ENCODE assay signal across 16 cellular contexts in genomic region chr1:4511374-4511773, GRCh38.
DNase-seq lines count a peak whose midpoint lies in the region; ATAC-seq and TF ChIP-seq lines count a peak whose summit lies in the region.
"Had no signal": no experiment of that assay in that cellular context is flagged by ENCODE, and none has a peak within 500 bp of the region (broad histone marks: within the 10 kb centered on the region; RNA-seq: fewer than 3 reads in every experiment).

No MANE protein-coding gene starts in this region.

- TF ChIP-seq CTCF in body of pancreas (IDR thresholded peaks at IDR 0.05) (no peak), nephron (IDR thresholded peaks at IDR 0.05; ENCODE audit: unreplicated experiment in 3 of 3) (no peak), osteocyte (IDR thresholded peaks at IDR 0.05) (no peak)

- H3K4me3 Mint-ChIP-seq in nephron: no peak overlapping the region
- H3K4me3 Mint-ChIP-seq in osteocyte (ENCODE audit: unreplicated experiment): no peak overlapping the region
- no peak overlapping the region for H3K4me3 Mint-ChIP-seq in stimulated activated memory B cell treated with anti-CD40 and anti-IgM and Interleukin-4, amounts not matched to agents 10 μg/mL and 1 μg/mL and 100 μg/mL, for 72 hours
- H3K4me3 Mint-ChIP-seq: CD14-positive monocyte; CD4-positive, alpha-beta T cell; CD8-positive, alpha-beta memory T cell had no signal

- DNase-seq in body of pancreas (no peak), osteocyte (ENCODE audit: extremely low spot score, unreplicated experiment) (peak; percentile 84), HCEC 1CT (no peak), kidney tubule cell (ENCODE audit: low spot score) (no peak)
- DNase-seq: CD4-positive, alpha-beta T cell; CD8-positive, alpha-beta memory T cell; DMS 273 treated with DMSO at 0.1 percent for 48 hours; DMS79; EL; GDM1; H7 had no signal

- peaks cover 63% of the 10 kb centered on the region for H3K4me1 Mint-ChIP-seq in nephron
- no peaks in the 10 kb centered on the region for H3K4me1 Mint-ChIP-seq in osteocyte (ENCODE audit: unreplicated experiment)
- H3K4me1 Mint-ChIP-seq in stimulated activated memory B cell treated with anti-CD40 and anti-IgM and Interleukin-4, amounts not matched to agents 10 μg/mL and 1 μg/mL and 100 μg/mL, for 72 hours: no peaks in the 10 kb centered on the region
- H3K4me1 Mint-ChIP-seq: CD14-positive monocyte; CD8-positive, alpha-beta memory T cell had no signal

- H3K27me3 ChIP-seq in body of pancreas: no peaks in the 10 kb centered on the region

- H3K27ac ChIP-seq in body of pancreas: peak overlapping the region in 3 of 4 donors; percentile 54 to 76 (median 73)

- peaks cover 28% of the 10 kb centered on the region for H3K27me3 Mint-ChIP-seq in nephron (ENCODE audit: low read depth)
- no peaks in the 10 kb centered on the region for H3K27me3 Mint-ChIP-seq in osteocyte (ENCODE audit: unreplicated experiment)
- H3K27me3 Mint-ChIP-seq in stimulated activated memory B cell treated with anti-CD40 and anti-IgM and Interleukin-4, amounts not matched to agents 10 μg/mL and 1 μg/mL and 100 μg/mL, for 72 hours: peaks cover 40% of the 10 kb centered on the region

- intact Hi-C loops in body of pancreas (cut with DNase I): no loop called here

- no peaks in the 10 kb centered on the region for H3K36me3 ChIP-seq in body of pancreas (replicated peaks in 1 of 2; ENCODE audit: insufficient read depth in 1 of 2, low read depth in 2 of 2)

- H3K4me3 ChIP-seq in body of pancreas: no peak overlapping the region
- H3K4me3 ChIP-seq: GM12878 had no signal

- ATAC-seq in body of pancreas: no peak
- ATAC-seq in stimulated activated memory B cell treated with anti-CD40 and anti-IgM and Interleukin-4, amounts not matched to agents 10 μg/mL and 1 μg/mL and 100 μg/mL, for 72 hours: no peak
- ATAC-seq: GM12878, HCT116 had no signal

- H3K4me1 ChIP-seq in body of pancreas: peaks cover 54% of the 10 kb centered on the region

- no peaks in the 10 kb centered on the region for H3K9me3 ChIP-seq in body of pancreas

- no peaks in the 10 kb centered on the region for H3K36me3 Mint-ChIP-seq in nephron (ENCODE audit: low read depth)
- H3K36me3 Mint-ChIP-seq in osteocyte (ENCODE audit: unreplicated experiment): no peaks in the 10 kb centered on the region
- H3K36me3 Mint-ChIP-seq in stimulated activated memory B cell treated with anti-CD40 and anti-IgM and Interleukin-4, amounts not matched to agents 10 μg/mL and 1 μg/mL and 100 μg/mL, for 72 hours: no peaks in the 10 kb centered on the region
- H3K36me3 Mint-ChIP-seq: CD14-positive monocyte; CD8-positive, alpha-beta memory T cell had no signal

- peak overlapping the region in 2 of 3 experiments; percentile 97 to 98 for H3K27ac Mint-ChIP-seq in nephron
- H3K27ac Mint-ChIP-seq in osteocyte (ENCODE audit: unreplicated experiment): no peak overlapping the region
- H3K27ac Mint-ChIP-seq in stimulated activated memory B cell treated with anti-CD40 and anti-IgM and Interleukin-4, amounts not matched to agents 10 μg/mL and 1 μg/mL and 100 μg/mL, for 72 hours: no peak overlapping the region
- H3K27ac Mint-ChIP-seq: CD14-positive monocyte; CD4-positive, alpha-beta T cell; CD8-positive, alpha-beta memory T cell had no signal

- H3K9me3 Mint-ChIP-seq in nephron (no peaks in the 10 kb centered on the region), osteocyte (ENCODE audit: unreplicated experiment) (peaks cover 24% of the 10 kb centered on the region)
- H3K9me3 Mint-ChIP-seq in stimulated activated memory B cell treated with anti-CD40 and anti-IgM and Interleukin-4, amounts not matched to agents 10 μg/mL and 1 μg/mL and 100 μg/mL, for 72 hours: peaks cover 4% of the 10 kb centered on the region
- H3K9me3 Mint-ChIP-seq: CD4-positive, alpha-beta T cell had no signal

- TF ChIP-seq POLR2A in body of pancreas (IDR thresholded peaks at IDR 0.05): no peak

- WGBS in body of pancreas, 2 donors: 71 to 77% methylated on average over 13 of the region's 13 CpGs

Comparison
In these comparisons a context has a peak if more than half of its experiments do, and no peak if none do; other contexts are left out.
1. H3K27ac Mint-ChIP-seq: peak in nephron (2 of 3); none in osteocyte (single experiment) and stimulated activated memory B cell treated with anti-CD40 and anti-IgM and Interleukin-4, amounts not matched to agents 10 μg/mL and 1 μg/mL and 100 μg/mL, for 72 hours (single experiment).